ENCODE assay signal across 1 cellular context in the genomic region with DNA sequence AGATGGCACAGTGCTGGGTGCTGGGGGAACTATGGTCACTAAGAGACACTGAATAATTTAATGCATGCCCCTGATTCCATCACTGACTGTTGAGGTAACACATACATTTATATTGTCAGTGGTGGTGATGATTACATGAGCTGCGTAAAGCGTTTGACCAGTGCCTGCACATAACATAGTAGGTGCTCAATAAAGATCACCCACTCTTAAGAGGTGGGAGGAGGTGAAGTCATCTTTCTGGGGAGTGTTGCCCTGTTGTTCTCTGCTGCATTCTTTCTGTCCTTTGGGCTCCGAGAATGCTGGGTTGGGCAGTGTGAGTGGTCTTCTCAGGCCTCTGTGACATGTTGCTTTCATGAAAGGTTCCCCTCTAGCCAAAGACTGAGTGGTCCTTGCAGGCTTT.
TF ChIP-seq lines count a peak whose summit lies in the region.

No MANE protein-coding gene starts in this region.

TF ChIP-seq in HepG2, 621 proteins besides CTCF, POLR2A, EP300 and RAD21 (continued from another document):
- TF ChIP-seq, protein P1, sequence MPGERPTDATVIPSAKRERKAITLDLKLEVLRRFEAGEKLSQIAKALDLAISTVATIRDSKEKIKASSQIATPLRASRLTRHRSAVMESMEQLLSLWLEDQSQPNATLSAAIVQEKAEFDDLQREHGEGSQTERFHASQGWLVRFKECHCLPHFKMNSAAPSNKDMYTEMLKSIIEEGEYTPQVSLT (CRISPR knock-in tag; IDR thresholded peaks at IDR 0.05; ENCODE audit: borderline replicate concordance, low read depth): no peak
- TF ChIP-seq ZNF367 (CRISPR knock-in tag; IDR thresholded peaks at IDR 0.05; ENCODE audit: borderline replicate concordance) (no peak), MEIS1 (CRISPR knock-in tag; IDR thresholded peaks at IDR 0.05; ENCODE audit: borderline replicate concordance) (no peak), HOXA7 (CRISPR knock-in tag; IDR thresholded peaks at IDR 0.05) (no peak), FOXJ3 (CRISPR knock-in tag; IDR thresholded peaks at IDR 0.05; ENCODE audit: borderline replicate concordance) (no peak), NAIF1 (CRISPR knock-in tag; IDR thresholded peaks at IDR 0.05; ENCODE audit: borderline replicate concordance) (no peak), ZNF883 (CRISPR knock-in tag; IDR thresholded peaks at IDR 0.05; ENCODE audit: not compliant biosample characterization) (no peak), ZSCAN9 (CRISPR knock-in tag; IDR thresholded peaks at IDR 0.05; ENCODE audit: borderline replicate concordance) (no peak), ZNF282 (IDR thresholded peaks at IDR 0.05; ENCODE audit: partially characterized antibody) (no peak), FOXO1 (CRISPR knock-in tag; IDR thresholded peaks at IDR 0.05) (no peak)
- TF ChIP-seq, protein P2, sequence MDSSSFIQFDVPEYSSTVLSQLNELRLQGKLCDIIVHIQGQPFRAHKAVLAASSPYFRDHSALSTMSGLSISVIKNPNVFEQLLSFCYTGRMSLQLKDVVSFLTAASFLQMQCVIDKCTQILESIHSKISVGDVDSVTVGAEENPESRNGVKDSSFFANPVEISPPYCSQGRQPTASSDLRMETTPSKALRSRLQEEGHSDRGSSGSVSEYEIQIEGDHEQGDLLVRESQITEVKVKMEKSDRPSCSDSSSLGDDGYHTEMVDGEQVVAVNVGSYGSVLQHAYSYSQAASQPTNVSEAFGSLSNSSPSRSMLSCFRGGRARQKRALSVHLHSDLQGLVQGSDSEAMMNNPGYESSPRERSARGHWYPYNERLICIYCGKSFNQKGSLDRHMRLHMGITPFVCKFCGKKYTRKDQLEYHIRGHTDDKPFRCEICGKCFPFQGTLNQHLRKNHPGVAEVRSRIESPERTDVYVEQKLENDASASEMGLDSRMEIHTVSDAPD (CRISPR knock-in tag; IDR thresholded peaks at IDR 0.05): no peak
- TF ChIP-seq, protein P3, sequence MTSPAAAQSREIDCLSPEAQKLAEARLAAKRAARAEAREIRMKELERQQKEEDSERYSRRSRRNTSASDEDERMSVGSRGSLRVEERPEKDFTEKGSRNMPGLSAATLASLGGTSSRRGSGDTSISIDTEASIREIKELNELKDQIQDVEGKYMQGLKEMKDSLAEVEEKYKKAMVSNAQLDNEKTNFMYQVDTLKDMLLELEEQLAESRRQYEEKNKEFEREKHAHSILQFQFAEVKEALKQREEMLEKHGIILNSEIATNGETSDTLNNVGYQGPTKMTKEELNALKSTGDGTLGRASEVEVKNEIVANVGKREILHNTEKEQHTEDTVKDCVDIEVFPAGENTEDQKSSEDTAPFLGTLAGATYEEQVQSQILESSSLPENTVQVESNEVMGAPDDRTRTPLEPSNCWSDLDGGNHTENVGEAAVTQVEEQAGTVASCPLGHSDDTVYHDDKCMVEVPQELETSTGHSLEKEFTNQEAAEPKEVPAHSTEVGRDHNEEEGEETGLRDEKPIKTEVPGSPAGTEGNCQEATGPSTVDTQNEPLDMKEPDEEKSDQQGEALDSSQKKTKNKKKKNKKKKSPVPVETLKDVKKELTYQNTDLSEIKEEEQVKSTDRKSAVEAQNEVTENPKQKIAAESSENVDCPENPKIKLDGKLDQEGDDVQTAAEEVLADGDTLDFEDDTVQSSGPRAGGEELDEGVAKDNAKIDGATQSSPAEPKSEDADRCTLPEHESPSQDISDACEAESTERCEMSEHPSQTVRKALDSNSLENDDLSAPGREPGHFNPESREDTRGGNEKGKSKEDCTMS (CRISPR knock-in tag; conservative IDR thresholded peaks at IDR 0.05): no peak
- TF ChIP-seq, protein P4, sequence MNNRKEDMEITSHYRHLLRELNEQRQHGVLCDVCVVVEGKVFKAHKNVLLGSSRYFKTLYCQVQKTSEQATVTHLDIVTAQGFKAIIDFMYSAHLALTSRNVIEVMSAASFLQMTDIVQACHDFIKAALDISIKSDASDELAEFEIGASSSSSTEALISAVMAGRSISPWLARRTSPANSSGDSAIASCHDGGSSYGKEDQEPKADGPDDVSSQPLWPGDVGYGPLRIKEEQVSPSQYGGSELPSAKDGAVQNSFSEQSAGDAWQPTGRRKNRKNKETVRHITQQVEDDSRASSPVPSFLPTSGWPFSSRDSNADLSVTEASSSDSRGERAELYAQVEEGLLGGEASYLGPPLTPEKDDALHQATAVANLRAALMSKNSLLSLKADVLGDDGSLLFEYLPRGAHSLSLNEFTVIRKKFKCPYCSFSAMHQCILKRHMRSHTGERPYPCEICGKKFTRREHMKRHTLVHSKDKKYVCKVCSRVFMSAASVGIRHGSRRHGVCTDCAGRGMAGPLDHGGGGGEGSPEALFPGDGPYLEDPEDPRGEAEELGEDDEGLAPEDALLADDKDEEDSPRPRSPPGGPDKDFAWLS (CRISPR knock-in tag; IDR thresholded peaks at IDR 0.05; ENCODE audit: borderline replicate concordance): no peak
